ENCODE assay signal across 7 cellular contexts in genomic region chr13:52851153-52851962, GRCh38. TPM values are rescaled to one million over a fixed set of nuclear protein-coding genes. Genes with fewer than 3 reads are reported as not detected.
DNase-seq lines count a peak whose midpoint lies in the region; ATAC-seq, FAIRE-seq and TF ChIP-seq lines count a peak whose summit lies in the region.

No MANE protein-coding gene starts in this region.

- no peak overlapping the region for H3K27ac Mint-ChIP-seq in natural killer cell treated with Interleukin-12 subunit alpha and Interleukin-12 subunit beta and Interleukin-15 and Interleukin-18, amount 100 ng/mL, for 72 hours

- H3K9ac ChIP-seq in KMS-11 (peak overlapping the region; percentile 80), fibroblast of lung (ENCODE audit: insufficient read depth, low read length) (no peak overlapping the region)

- in situ Hi-C loops in GM13976 (cut with MboI; ENCODE audit: low sequenced_read_pairs, unreplicated experiment) = no loop called here

- peak overlapping the region; percentile 65 for H3K4me3 Mint-ChIP-seq in natural killer cell treated with Interleukin-12 subunit alpha and Interleukin-12 subunit beta and Interleukin-15 and Interleukin-18, amount 100 ng/mL, for 72 hours

- peak; percentile 85 for ATAC-seq in GM21723 (IDR thresholded peaks at IDR 0.05; ENCODE audit: unreplicated experiment)
- ATAC-seq in natural killer cell treated with Interleukin-12 subunit alpha and Interleukin-12 subunit beta and Interleukin-15 and Interleukin-18, amount 100 ng/mL, for 72 hours = peak; percentile 33 to 41

- no peaks in the 10 kb centered on the region for H3K27me3 ChIP-seq in KMS-11 (ENCODE audit: insufficient read depth, low read depth)
- H3K27me3 ChIP-seq in fibroblast of lung (ENCODE audit: control insufficient read depth, insufficient read depth, low read length) = peaks cover 35% of the 10 kb centered on the region

- no peak for FAIRE-seq in RCC 7860 (lab: Jason Lieb, UNC)

- peaks cover 50 to 59% of the 10 kb centered on the region in 2 donors for H3K27me3 Mint-ChIP-seq in natural killer cell treated with Interleukin-12 subunit alpha and Interleukin-12 subunit beta and Interleukin-15 and Interleukin-18, amount 100 ng/mL, for 72 hours

- H3K4me2 ChIP-seq in KMS-11 = peak overlapping the region; percentile 86
- H3K4me2 ChIP-seq in fibroblast of lung (ENCODE audit: extremely low read depth, insufficient read depth, low read length) = peak overlapping the region; percentile 66

- DNase-seq in GM13976 (ENCODE audit: low spot score) = peak; percentile 70
- DNase-seq in fibroblast of lung (ENCODE audit: low read depth in 2 of 2) = peak; percentile 7 to 8
- no peak for DNase-seq in natural killer cell treated with Interleukin-12 subunit alpha and Interleukin-12 subunit beta and Interleukin-15 and Interleukin-18, amount 100 ng/mL, for 72 hours (ENCODE audit: low spot score)
- DNase-seq in RCC 7860 (ENCODE audit: low spot score) = no peak

- H3K9me3 ChIP-seq in fibroblast of lung (ENCODE audit: control insufficient read depth, insufficient read depth, low read depth, low read length) = no peaks in the 10 kb centered on the region

- H3K4me1 ChIP-seq in KMS-11 (ENCODE audit: low read depth, poor library complexity, severe bottlenecking) = peaks cover 29% of the 10 kb centered on the region
- H3K4me1 ChIP-seq in fibroblast of lung (ENCODE audit: control insufficient read depth, extremely low read depth, insufficient read depth, low read length) = no peaks in the 10 kb centered on the region

- H3K36me3 Mint-ChIP-seq in natural killer cell treated with Interleukin-12 subunit alpha and Interleukin-12 subunit beta and Interleukin-15 and Interleukin-18, amount 100 ng/mL, for 72 hours = peaks cover 16% of the 10 kb centered on the region

- no peaks in the 10 kb centered on the region for H3K36me3 ChIP-seq in KMS-11 (ENCODE audit: insufficient read depth)
- H3K36me3 ChIP-seq in fibroblast of lung (ENCODE audit: control insufficient read depth, insufficient read depth, low read length) = no peaks in the 10 kb centered on the region

- no peak for TF ChIP-seq CTCF in GM13976 (IDR thresholded peaks at IDR 0.05; ENCODE audit: borderline replicate concordance, control extremely low read depth, extremely low read depth, insufficient read depth, missing control alignments)
- no peak for TF ChIP-seq CTCF in KMS-11 (conservative IDR thresholded peaks at IDR 0.05; ENCODE audit: low read depth, low read length)
- no peak for TF ChIP-seq CTCF in VCaP (conservative IDR thresholded peaks at IDR 0.05)
- no peak for TF ChIP-seq CTCF in fibroblast of lung (conservative IDR thresholded peaks at IDR 0.05 in 1 of 2, IDR thresholded peaks at IDR 0.05 in 1 of 2; ENCODE audit: low read depth in 1 of 2, low read length in 2 of 2)

- no peaks in the 10 kb centered on the region for H3K79me2 ChIP-seq in KMS-11 (ENCODE audit: insufficient read depth, low read depth)
- no peaks in the 10 kb centered on the region for H3K79me2 ChIP-seq in fibroblast of lung (ENCODE audit: control insufficient read depth, insufficient read depth, low read length)

- H3K4me3 ChIP-seq in KMS-11 (IDR thresholded peaks at IDR 0.05; ENCODE audit: insufficient read depth, low read depth, low read length) = no peak overlapping the region
- H3K4me3 ChIP-seq in fibroblast of lung (replicated peaks in 1 of 4; ENCODE audit: control extremely low read depth in 1 of 4, insufficient read depth in 1 of 4, low read depth in 3 of 4, low read length in 4 of 4) = peak overlapping the region; percentile 32 to 63 (median 48)

- peaks cover 0 to 5% of the 10 kb centered on the region in 2 donors for H3K4me1 Mint-ChIP-seq in natural killer cell treated with Interleukin-12 subunit alpha and Interleukin-12 subunit beta and Interleukin-15 and Interleukin-18, amount 100 ng/mL, for 72 hours (ENCODE audit: low read depth in 2 of 2)

- H3K27ac ChIP-seq in KMS-11 (peak overlapping the region; percentile 85), VCaP (peak overlapping the region; percentile 70), fibroblast of lung (ENCODE audit: insufficient read depth, low read length) (no peak overlapping the region)

- H2AFZ ChIP-seq in KMS-11 (ENCODE audit: low read depth) (peak overlapping the region; percentile 71; the same call in 1 of the 2 replicates), fibroblast of lung (ENCODE audit: low read length) (peak overlapping the region; percentile 57)

- H4K20me1 ChIP-seq in KMS-11 (ENCODE audit: insufficient read depth) (no peaks in the 10 kb centered on the region), fibroblast of lung (ENCODE audit: control insufficient read depth, extremely low read depth, insufficient read depth, low read length) (no peaks in the 10 kb centered on the region)

- H3K9me3 Mint-ChIP-seq in natural killer cell treated with Interleukin-12 subunit alpha and Interleukin-12 subunit beta and Interleukin-15 and Interleukin-18, amount 100 ng/mL, for 72 hours = no peaks in the 10 kb centered on the region

RNA-seq across cellular contexts. Expression of gene PCDH8, which starts 2.9 kb away (rescaled TPM):
- not detected in 2 replicates for total RNA-seq in fibroblast of lung
- not detected in 2 replicates for polyA plus RNA-seq in fibroblast of lung
- polyA plus RNA-seq in fibroblast of lung (2012) = not detected in 2 replicates
- not detected in 2 replicates for polyA minus RNA-seq in fibroblast of lung (ENCODE audit: low replicate concordance)
- total RNA-seq in natural killer cell treated with Interleukin-12 subunit alpha and Interleukin-12 subunit beta and Interleukin-15 and Interleukin-18, amount 100 ng/mL, for 72 hours = not detected

Comparison
In these comparisons a context has a peak if more than half of its experiments do, and no peak if none do; other contexts are left out.
1. DNase-seq: peak in GM13976 (single experiment) and fibroblast of lung (2 of 2); none in natural killer cell treated with Interleukin-12 subunit alpha and Interleukin-12 subunit beta and Interleukin-15 and Interleukin-18, amount 100 ng/mL, for 72 hours (single experiment) and RCC 7860 (single experiment).